Comparison of ENCODE assay signal across 1 cellular context in genomic region chr12:49933793-49934192, GRCh38.
A peak's percentile ranks its signal among the peaks of the same experiment; 100 is the strongest.
TF ChIP-seq lines count a peak whose summit lies in the region.

No MANE protein-coding gene starts in this region.

TF ChIP-seq in HEK293, 187 proteins besides CTCF, POLR2A, EP300 and RAD21 (continued from another document):
- no peak for TF ChIP-seq ZNF518A (tag by site-specific recombination; conservative IDR thresholded peaks at IDR 0.05; ENCODE audit: low read depth)
- no peak for TF ChIP-seq AEBP2 (tag by site-specific recombination; IDR thresholded peaks at IDR 0.05; ENCODE audit: borderline replicate concordance)
- TF ChIP-seq ZBTB49 (tag by site-specific recombination; IDR thresholded peaks at IDR 0.05; ENCODE audit: low read depth), result no peak
- TF ChIP-seq ZNF324 (tag by site-specific recombination; IDR thresholded peaks at IDR 0.05), result no peak
- no peak for TF ChIP-seq ZNF280C (tag by site-specific recombination; IDR thresholded peaks at IDR 0.05)
- no peak for TF ChIP-seq SETDB1 (IDR thresholded peaks at IDR 0.05; ENCODE audit: insufficient read length, low read length)
- TF ChIP-seq ZNF664 (tag by site-specific recombination; IDR thresholded peaks at IDR 0.05), result no peak
- TF ChIP-seq ZNF558 (tag by site-specific recombination; IDR thresholded peaks at IDR 0.05), result 0 out of 2 replicates have a peak, but pooled peaks have one; percentile 22
- TF ChIP-seq YY2 (tag by site-specific recombination; IDR thresholded peaks at IDR 0.05), result no peak
- no peak for TF ChIP-seq SP2 (tag by site-specific recombination; IDR thresholded peaks at IDR 0.05)
- TF ChIP-seq PATZ1 (tag by site-specific recombination; IDR thresholded peaks at IDR 0.05), result no peak
- TF ChIP-seq ZNF707 (tag by site-specific recombination; IDR thresholded peaks at IDR 0.05), result no peak
- TF ChIP-seq ZNF140 (tag by site-specific recombination; IDR thresholded peaks at IDR 0.05), result no peak
- TF ChIP-seq ZNF585B (tag by site-specific recombination; IDR thresholded peaks at IDR 0.05), result no peak
- TF ChIP-seq ZNF837 (tag by site-specific recombination; IDR thresholded peaks at IDR 0.05), result no peak
- no peak for TF ChIP-seq ZNF623 (tag by site-specific recombination; IDR thresholded peaks at IDR 0.05)
